In genomic region chr14:64704743-64705405, GRCh38 we compare ENCODE assay signal across 1 cellular context.
TF ChIP-seq lines count a peak whose summit lies in the region.

No MANE protein-coding gene starts in this region.

TF ChIP-seq in HEK293, 187 proteins besides CTCF, POLR2A, EP300 and RAD21 (continued from another document):
- TF ChIP-seq ZNF449 (tag by site-specific recombination; IDR thresholded peaks at IDR 0.05) = no peak
- no peak for TF ChIP-seq ZNF132 (tag by site-specific recombination; IDR thresholded peaks at IDR 0.05; ENCODE audit: borderline replicate concordance)
- TF ChIP-seq ZFP3 (tag by site-specific recombination; IDR thresholded peaks at IDR 0.05; ENCODE audit: low read depth) = no peak
- no peak for TF ChIP-seq ZNF114 (tag by site-specific recombination; IDR thresholded peaks at IDR 0.05)
